ENCODE assay signal across 15 cellular contexts in genomic region chr5:93070938-93071337, GRCh38.
A peak's percentile ranks its signal among the peaks of the same experiment; 100 is the strongest.
DNase-seq lines count a peak whose midpoint lies in the region; ATAC-seq and TF ChIP-seq lines count a peak whose summit lies in the region.
"Had no signal": no experiment of that assay in that cellular context is flagged by ENCODE, and none has a peak within 500 bp of the region (broad histone marks: within the 10 kb centered on the region; RNA-seq: fewer than 3 reads in every experiment).

No MANE protein-coding gene starts in this region.

- CTCF ChIA-PET in WTC11 (lab: Charles Lee) = no interaction called here

- H2AFZ ChIP-seq in osteoblast (ENCODE audit: low read length) = peak overlapping the region; percentile 54

- no peak for TF ChIP-seq CTCF in WTC11 (IDR thresholded peaks at IDR 0.05)
- no peak for TF ChIP-seq CTCF in osteoblast (IDR thresholded peaks at IDR 0.05; ENCODE audit: extremely low read depth, low read depth, low read length)
- no peak for TF ChIP-seq CTCF in uterus (IDR thresholded peaks at IDR 0.05)

- no peak for TF ChIP-seq POLR2A in uterus (IDR thresholded peaks at IDR 0.05)

- no peaks in the 10 kb centered on the region for H4K20me1 ChIP-seq in osteoblast (ENCODE audit: insufficient read depth, low read length)
- H4K20me1 ChIP-seq: BLaER1 treated with 17β-estradiol and CSF1 and Interleukin-3, amounts not matched to agents 10 nM and 100 nM had no signal

- POLR2A ChIA-PET in WTC11 (lab: Charles Lee) = no interaction called here

- intact Hi-C loops in uterus (cut with DNase I; ENCODE audit: low total_unique reads) = no loop called here

- H3K4me3 Mint-ChIP-seq in WTC11 = no peak overlapping the region
- H3K4me3 Mint-ChIP-seq: H9 had no signal

- H3K36me3 ChIP-seq in osteoblast (ENCODE audit: insufficient read depth, low read length) (no peaks in the 10 kb centered on the region), uterus (no peaks in the 10 kb centered on the region)
- H3K36me3 ChIP-seq: BLaER1 treated with 17β-estradiol and CSF1 and Interleukin-3, amounts not matched to agents 10 nM and 100 nM had no signal

- no peaks in the 10 kb centered on the region for H3K27me3 Mint-ChIP-seq in WTC11 (ENCODE audit: low read depth)

- H3K4me3 ChIP-seq in osteoblast (ENCODE audit: insufficient read depth, low read length) (no peak overlapping the region), uterus (no peak overlapping the region)
- H3K4me3 ChIP-seq: BLaER1 treated with 17β-estradiol and CSF1 and Interleukin-3, amounts not matched to agents 10 nM and 100 nM had no signal

- peaks cover 10% of the 10 kb centered on the region for H3K4me1 Mint-ChIP-seq in WTC11

- no peak overlapping the region for H3K4me2 ChIP-seq in osteoblast (ENCODE audit: insufficient read depth, low read length)
- H3K4me2 ChIP-seq: BLaER1 treated with 17β-estradiol and CSF1 and Interleukin-3, amounts not matched to agents 10 nM and 100 nM had no signal

- peak overlapping the region; percentile 15; the same call in 1 of the 2 replicates for H3K27ac Mint-ChIP-seq in WTC11
- H3K27ac Mint-ChIP-seq: H9 had no signal

- H3K27ac ChIP-seq in osteoblast (ENCODE audit: low read depth, low read length) (no peak overlapping the region), uterus (no peak overlapping the region)
- H3K27ac ChIP-seq: BLaER1 treated with 17β-estradiol and CSF1 and Interleukin-3, amounts not matched to agents 10 nM and 100 nM had no signal

- no peaks in the 10 kb centered on the region for H3K9me3 Mint-ChIP-seq in WTC11
- H3K9me3 Mint-ChIP-seq: H9 had no signal

- peaks cover 13% of the 10 kb centered on the region for H3K4me1 ChIP-seq in osteoblast (ENCODE audit: insufficient read depth, low read length)
- no peaks in the 10 kb centered on the region for H3K4me1 ChIP-seq in uterus
- H3K4me1 ChIP-seq: BLaER1 treated with 17β-estradiol and CSF1 and Interleukin-3, amounts not matched to agents 10 nM and 100 nM had no signal

- H3K27me3 ChIP-seq in osteoblast (ENCODE audit: insufficient read depth, low read length) (no peaks in the 10 kb centered on the region), uterus (no peaks in the 10 kb centered on the region)
- H3K27me3 ChIP-seq: BLaER1 treated with 17β-estradiol and CSF1 and Interleukin-3, amounts not matched to agents 10 nM and 100 nM had no signal

- DNase-seq in NCI-H1417 (lab: John Stamatoyannopoulos, UW) (peak in 2 of 3 experiments; percentile 17 to 63), NCI-H1417 treated with DMSO at 0.1 percent for 48 hours (lab: John Stamatoyannopoulos, UW) (no peak), LoVo (ENCODE audit: low spot score) (peak; percentile 27), WTC11 (ENCODE audit: low spot score) (no peak), osteoblast (ENCODE audit: insufficient read length, low spot score, missing footprints) (no peak), uterus (no peak), NCI-H2227 (lab: John Stamatoyannopoulos, UW; ENCODE audit: unreplicated experiment) (no peak)
- DNase-seq in stimulated activated naive CD4-positive, alpha-beta T cell treated with Interleukin-2 at 50 U/mL for 16 hours (lab: John Stamatoyannopoulos, UW) = no peak
- DNase-seq: H9, Kasumi-1, NCI-H1694, NCI-H2171 treated with DMSO at 0.1 percent for 48 hours, NCI-H510A had no signal

- no peaks in the 10 kb centered on the region for H3K36me3 Mint-ChIP-seq in WTC11

- no peak for ATAC-seq in WTC11
- ATAC-seq: SK-N-SH treated with all-trans-retinoic acid at 6 μM for 48 hours had no signal

- H3K79me2 ChIP-seq in osteoblast (ENCODE audit: insufficient read depth, low read length) = no peaks in the 10 kb centered on the region

- H3K9me3 ChIP-seq in osteoblast (ENCODE audit: low read depth, low read length) = no peaks in the 10 kb centered on the region
- no peaks in the 10 kb centered on the region for H3K9me3 ChIP-seq in uterus
- H3K9me3 ChIP-seq: BLaER1 treated with 17β-estradiol and CSF1 and Interleukin-3, amounts not matched to agents 10 nM and 100 nM had no signal

TF ChIP-seq in WTC11, 78 proteins besides CTCF, POLR2A, EP300 and RAD21 (continues in another document):
- TF ChIP-seq AR (CRISPR knock-in tag; IDR thresholded peaks at IDR 0.05) (no peak), SMAD4 (CRISPR knock-in tag; IDR thresholded peaks at IDR 0.05) (no peak), NFYB (CRISPR knock-in tag; conservative IDR thresholded peaks at IDR 0.05; ENCODE audit: low read depth) (no peak), ZNF671 (CRISPR knock-in tag; IDR thresholded peaks at IDR 0.05) (no peak), ZNF423 (CRISPR knock-in tag; IDR thresholded peaks at IDR 0.05) (no peak), SOX15 (CRISPR knock-in tag; IDR thresholded peaks at IDR 0.05) (no peak), ESRRA (CRISPR knock-in tag; IDR thresholded peaks at IDR 0.05; ENCODE audit: borderline replicate concordance) (no peak), KAT7 (CRISPR knock-in tag; IDR thresholded peaks at IDR 0.05; ENCODE audit: borderline replicate concordance) (no peak), NFATC4 (CRISPR knock-in tag; IDR thresholded peaks at IDR 0.05) (no peak), CBFB (CRISPR knock-in tag; IDR thresholded peaks at IDR 0.05; ENCODE audit: low read depth) (no peak), NR1H2 (CRISPR knock-in tag; IDR thresholded peaks at IDR 0.05) (no peak), MXD4 (CRISPR knock-in tag; IDR thresholded peaks at IDR 0.05; ENCODE audit: borderline replicate concordance) (no peak), ATF6 (CRISPR knock-in tag; IDR thresholded peaks at IDR 0.05) (no peak), ZMAT4 (CRISPR knock-in tag; IDR thresholded peaks at IDR 0.05) (no peak), ZNF425 (CRISPR knock-in tag; conservative IDR thresholded peaks at IDR 0.05) (no peak), GRHL2 (CRISPR knock-in tag; IDR thresholded peaks at IDR 0.05; ENCODE audit: insufficient replicate concordance, severe bottlenecking) (no peak), SP1 (CRISPR knock-in tag; conservative IDR thresholded peaks at IDR 0.05) (no peak)

Comparison
In these comparisons a context has a peak if more than half of its experiments do, and no peak if none do; other contexts are left out.
1. DNase-seq: peak in NCI-H1417 (2 of 3) and LoVo (single experiment); none in NCI-H1417 treated with DMSO at 0.1 percent for 48 hours (single experiment), WTC11 (single experiment), osteoblast (single experiment), uterus (0 of 2), NCI-H2227 (single experiment) and stimulated activated naive CD4-positive, alpha-beta T cell treated with Interleukin-2 at 50 U/mL for 16 hours (single experiment).